1 cellular context compared by ENCODE assay signal in genomic region chr13:32586022-32586900, GRCh38.
TF ChIP-seq lines count a peak whose summit lies in the region.

Gene PDS5B, plus strand, starts transcription at chr13:32586452. Its CDS starts 62,321 bp downstream, at chr13:32648773.

TF ChIP-seq in IMR-90, 13 proteins besides CTCF, POLR2A, EP300 and RAD21 (continued from another document):
- TF ChIP-seq ELK1 (IDR thresholded peaks at IDR 0.05; ENCODE audit: borderline replicate concordance, low read depth, low read length) (no peak), USF2 (IDR thresholded peaks at IDR 0.05; ENCODE audit: low read depth, low read length) (no peak)
